17 cellular contexts compared by ENCODE assay signal in the genomic region with DNA sequence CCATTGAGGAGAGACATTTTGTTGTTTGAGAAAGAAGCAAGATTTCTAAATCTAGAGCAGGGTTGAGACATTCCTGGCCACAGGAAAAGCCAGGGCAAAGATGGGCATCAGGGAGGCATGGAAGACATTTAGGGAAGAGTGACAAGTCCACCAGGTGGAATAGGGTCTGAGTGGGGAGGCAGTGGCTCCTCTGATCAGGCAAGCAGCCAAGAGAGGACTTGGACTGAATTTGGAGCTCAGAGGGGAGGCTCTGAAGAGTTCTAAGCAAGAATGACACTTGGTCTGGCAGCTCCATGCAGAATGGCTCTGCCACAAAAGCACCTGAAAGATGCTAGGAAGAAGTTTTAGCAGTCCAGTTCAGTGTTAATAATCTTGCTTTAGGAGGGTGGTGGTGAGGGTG.
A peak's percentile ranks its signal among the peaks of the same experiment; 100 is the strongest.
DNase-seq lines count a peak whose midpoint lies in the region; ATAC-seq and TF ChIP-seq lines count a peak whose summit lies in the region.
"Had no signal": no experiment of that assay in that cellular context is flagged by ENCODE, and none has a peak within 500 bp of the region (broad histone marks: within the 10 kb centered on the region; RNA-seq: fewer than 3 reads in every experiment).

No MANE protein-coding gene starts in this region.

- ATAC-seq in T-cell (replicated peaks in 1 of 4), result no peak
- no peak for ATAC-seq in effector memory CD8-positive, alpha-beta T cell (replicated peaks)
- ATAC-seq in stimulated activated effector memory CD8-positive, alpha-beta T cell treated with anti-CD3 and anti-CD28 coated beads, Interleukin-12 subunit alpha, Interleukin-12 subunit beta, amount 100 ng/mL, for 72 hours, result no peak
- no peak for ATAC-seq in HG03457 (IDR thresholded peaks at IDR 0.05; ENCODE audit: unreplicated experiment)
- ATAC-seq: A549, esophagus mucosa had no signal

- no peak for DNase-seq in activated CD4-positive, alpha-beta T cell treated with anti-CD3 and anti-CD28 coated beads, Interleukin-2, amount 10 ng/mL, durations not matched to agents 24 days and 14 days
- DNase-seq in activated CD4-positive, alpha-beta T cell treated with anti-CD3 and anti-CD28 coated beads for 1 hour, result no peak
- DNase-seq in T-cell (no peak), lower leg skin (ENCODE audit: low spot score in 2 of 2) (no peak), GM19240 (ENCODE audit: insufficient read length, low spot score) (no peak)
- DNase-seq in effector memory CD8-positive, alpha-beta T cell, result no peak
- no peak for DNase-seq in stimulated activated effector memory CD8-positive, alpha-beta T cell treated with anti-CD3 and anti-CD28 coated beads, Interleukin-12 subunit alpha, Interleukin-12 subunit beta, amount 100 ng/mL, for 72 hours (ENCODE audit: low spot score in 2 of 2)
- DNase-seq: COR-L47, NCI-H1694 treated with DMSO at 0.1 percent for 48 hours, NCI-H510A treated with DMSO at 0.1 percent for 48 hours had no signal

- peak overlapping the region; percentile 36 for H3K4me3 Mint-ChIP-seq in activated CD4-positive, alpha-beta T cell treated with anti-CD3 and anti-CD28 coated beads, Interleukin-2, amount 10 ng/mL, durations not matched to agents 24 days and 14 days
- peak overlapping the region; percentile 41 to 62 (median 41) for H3K4me3 Mint-ChIP-seq in T-cell
- H3K4me3 Mint-ChIP-seq in effector memory CD8-positive, alpha-beta T cell, result peak overlapping the region; percentile 91 to 96
- H3K4me3 Mint-ChIP-seq in stimulated activated effector memory CD8-positive, alpha-beta T cell treated with anti-CD3 and anti-CD28 coated beads, Interleukin-12 subunit alpha, Interleukin-12 subunit beta, amount 100 ng/mL, for 72 hours, result peak overlapping the region; percentile 83
- H3K4me3 Mint-ChIP-seq: dendritic cell treated with granulocyte-macrophage colony-stimulating factor and Interleukin-4, amounts not matched to agents 40 ng/mL and 50 ng/mL, for 4 days had no signal

- H3K4me1 Mint-ChIP-seq in activated CD4-positive, alpha-beta T cell treated with anti-CD3 and anti-CD28 coated beads, Interleukin-2, amount 10 ng/mL, durations not matched to agents 24 days and 14 days, result peaks cover 78% of the 10 kb centered on the region
- peaks cover 90 to 93% (median 92%) of the 10 kb centered on the region in 3 donors for H3K4me1 Mint-ChIP-seq in T-cell
- peaks cover 66 to 84% of the 10 kb centered on the region in 2 donors for H3K4me1 Mint-ChIP-seq in effector memory CD8-positive, alpha-beta T cell (ENCODE audit: low read depth in 2 of 2)
- H3K4me1 Mint-ChIP-seq in stimulated activated effector memory CD8-positive, alpha-beta T cell treated with anti-CD3 and anti-CD28 coated beads, Interleukin-12 subunit alpha, Interleukin-12 subunit beta, amount 100 ng/mL, for 72 hours, result peaks cover 80% of the 10 kb centered on the region

- peak overlapping the region; percentile 83 for H3K27ac Mint-ChIP-seq in activated CD4-positive, alpha-beta T cell treated with anti-CD3 and anti-CD28 coated beads, Interleukin-2, amount 10 ng/mL, durations not matched to agents 24 days and 14 days
- peak overlapping the region; percentile 97 to 99 for H3K27ac Mint-ChIP-seq in T-cell
- peak overlapping the region; percentile 100 for H3K27ac Mint-ChIP-seq in effector memory CD8-positive, alpha-beta T cell
- H3K27ac Mint-ChIP-seq in stimulated activated effector memory CD8-positive, alpha-beta T cell treated with anti-CD3 and anti-CD28 coated beads, Interleukin-12 subunit alpha, Interleukin-12 subunit beta, amount 100 ng/mL, for 72 hours, result peak overlapping the region; percentile 97

- no peaks in the 10 kb centered on the region for H3K27me3 Mint-ChIP-seq in activated CD4-positive, alpha-beta T cell treated with anti-CD3 and anti-CD28 coated beads, Interleukin-2, amount 10 ng/mL, durations not matched to agents 24 days and 14 days
- no peaks in the 10 kb centered on the region for H3K27me3 Mint-ChIP-seq in T-cell
- H3K27me3 Mint-ChIP-seq in effector memory CD8-positive, alpha-beta T cell, result no peaks in the 10 kb centered on the region
- H3K27me3 Mint-ChIP-seq: dendritic cell treated with granulocyte-macrophage colony-stimulating factor and Interleukin-4, amounts not matched to agents 40 ng/mL and 50 ng/mL, for 4 days had no signal

- peaks cover 11% of the 10 kb centered on the region for H3K9me3 Mint-ChIP-seq in activated CD4-positive, alpha-beta T cell treated with anti-CD3 and anti-CD28 coated beads, Interleukin-2, amount 10 ng/mL, durations not matched to agents 24 days and 14 days
- peaks cover 0 to 4% (median 0%) of the 10 kb centered on the region in 3 donors for H3K9me3 Mint-ChIP-seq in T-cell
- H3K9me3 Mint-ChIP-seq in effector memory CD8-positive, alpha-beta T cell, result no peaks in the 10 kb centered on the region
- no peaks in the 10 kb centered on the region for H3K9me3 Mint-ChIP-seq in stimulated activated effector memory CD8-positive, alpha-beta T cell treated with anti-CD3 and anti-CD28 coated beads, Interleukin-12 subunit alpha, Interleukin-12 subunit beta, amount 100 ng/mL, for 72 hours
- H3K9me3 Mint-ChIP-seq: dendritic cell treated with granulocyte-macrophage colony-stimulating factor and Interleukin-4, amounts not matched to agents 40 ng/mL and 50 ng/mL, for 4 days had no signal

- CTCF ChIA-PET in T-cell (lab: Charles Lee), result interaction anchor here (0.7 to 2.0 kb wide), 10 partner anchors 9 to 297 kb away, joined by 3 to 19 read pairs (median 4); no protein-coding TSS in a partner anchor

- no peak for TF ChIP-seq CTCF in lower leg skin (IDR thresholded peaks at IDR 0.05)

- intact Hi-C loops in activated CD4-positive, alpha-beta T cell treated with anti-CD3 and anti-CD28 coated beads, Interleukin-2, amount 10 ng/mL, durations not matched to agents 24 days and 14 days (cut with micrococcal nuclease), result no loop called here
- intact Hi-C loops in lower leg skin (cut with DNase I; ENCODE audit: low total_unique reads), result no loop called here

- POLR2A ChIA-PET in T-cell (lab: Charles Lee), result interaction anchor here (0.9 to 3.3 kb wide), 7 partner anchors 9 to 25 kb away, joined by 3 to 24 read pairs (median 4); no protein-coding TSS in a partner anchor

- H3K36me3 Mint-ChIP-seq in activated CD4-positive, alpha-beta T cell treated with anti-CD3 and anti-CD28 coated beads, Interleukin-2, amount 10 ng/mL, durations not matched to agents 24 days and 14 days (ENCODE audit: low read depth), result peaks cover 62% of the 10 kb centered on the region
- H3K36me3 Mint-ChIP-seq in T-cell, result peaks cover 70% of the 10 kb centered on the region
- H3K36me3 Mint-ChIP-seq in effector memory CD8-positive, alpha-beta T cell (ENCODE audit: insufficient read depth), result peaks cover 76% of the 10 kb centered on the region
- peaks cover 90% of the 10 kb centered on the region for H3K36me3 Mint-ChIP-seq in stimulated activated effector memory CD8-positive, alpha-beta T cell treated with anti-CD3 and anti-CD28 coated beads, Interleukin-12 subunit alpha, Interleukin-12 subunit beta, amount 100 ng/mL, for 72 hours

- no peak for TF ChIP-seq POLR2A in lower leg skin (IDR thresholded peaks at IDR 0.05)

- H3K4me3 ChIP-seq in lower leg skin (ENCODE audit: low read depth, poor library complexity, severe bottlenecking), result no peak overlapping the region
- H3K4me3 ChIP-seq: A549, ascending aorta, PC-9, smooth muscle cell had no signal

Comparison
In these comparisons a context has a peak if more than half of its experiments do, and no peak if none do; other contexts are left out.
1. H3K4me3 Mint-ChIP-seq: peak in every context shown above with its lines; median percentile 94 in effector memory CD8-positive, alpha-beta T cell; 83 in stimulated activated effector memory CD8-positive, alpha-beta T cell treated with anti-CD3 and anti-CD28 coated beads, Interleukin-12 subunit alpha, Interleukin-12 subunit beta, amount 100 ng/mL, for 72 hours; 41 in T-cell; 36 in activated CD4-positive, alpha-beta T cell treated with anti-CD3 and anti-CD28 coated beads, Interleukin-2, amount 10 ng/mL, durations not matched to agents 24 days and 14 days.